In genomic region chr17:45782889-45783592, GRCh38 we compare ENCODE assay signal across 8 cellular contexts. TPM values are rescaled to one million over a fixed set of nuclear protein-coding genes. Genes with fewer than 3 reads are reported as not detected.
DNase-seq lines count a peak whose midpoint lies in the region; ATAC-seq and TF ChIP-seq lines count a peak whose summit lies in the region.

No MANE protein-coding gene starts in this region.

- H4K20me1 ChIP-seq in KMS-11 (ENCODE audit: insufficient read depth): no peaks in the 10 kb centered on the region

- H3K27me3 ChIP-seq in CD4-positive, alpha-beta memory T cell (ENCODE audit: insufficient read depth, low read length): peaks cover 4% of the 10 kb centered on the region
- H3K27me3 ChIP-seq in KMS-11 (ENCODE audit: insufficient read depth, low read depth): peaks cover 50% of the 10 kb centered on the region

- TF ChIP-seq CTCF in KMS-11 (conservative IDR thresholded peaks at IDR 0.05; ENCODE audit: low read depth, low read length) (peak; percentile 26; the same call in 1 of the 2 replicates), retinal pigment epithelial cell (conservative IDR thresholded peaks at IDR 0.05; ENCODE audit: low read depth, low read length) (peak; percentile 55)

- DNase-seq in CD4-positive, alpha-beta memory T cell: peak in 3 of 5 donors; percentile 17 to 25 (median 23)
- peak; percentile 89 for DNase-seq in activated CD8-positive, alpha-beta memory T cell treated with anti-CD3 and anti-CD28 coated beads, Interleukin-2, amount 50 U/mL, for 48 hours
- DNase-seq in head of caudate nucleus (peak in 36 of 42 donors; percentile 14 to 86 (median 61)), retinal pigment epithelial cell (ENCODE audit: low read depth) (no peak)
- no peak for DNase-seq in NK-92 treated with Interleukin-12 subunit alpha and Interleukin-12 subunit beta, amount 100 ng/mL, for 24 hours (lab: John Stamatoyannopoulos, UW)

- H3K27me3 Mint-ChIP-seq in CD4-positive, alpha-beta memory T cell: peaks cover 28 to 42% of the 10 kb centered on the region in 2 donors

- H3K9me3 Mint-ChIP-seq in CD4-positive, alpha-beta memory T cell: no peaks in the 10 kb centered on the region

- H3K4me3 ChIP-seq in CD4-positive, alpha-beta memory T cell (ENCODE audit: low read length in 2 of 2): no peak overlapping the region
- no peak overlapping the region for H3K4me3 ChIP-seq in KMS-11 (IDR thresholded peaks at IDR 0.05; ENCODE audit: insufficient read depth, low read depth, low read length)
- H3K4me3 ChIP-seq in retinal pigment epithelial cell (ENCODE audit: low read length): no peak overlapping the region

- peaks cover 1 to 4% (median 3%) of the 10 kb centered on the region in 4 donors for H3K4me1 Mint-ChIP-seq in CD4-positive, alpha-beta memory T cell

- no peak overlapping the region for H3K9ac ChIP-seq in KMS-11

- H3K27ac Mint-ChIP-seq in CD4-positive, alpha-beta memory T cell: no peak overlapping the region

- H3K4me2 ChIP-seq in KMS-11: peak overlapping the region; percentile 87

- peak overlapping the region; percentile 69 to 85 (median 80) for H3K4me3 Mint-ChIP-seq in CD4-positive, alpha-beta memory T cell

- CTCF ChIA-PET in CD4-positive, alpha-beta memory T cell (lab: Charles Lee; ENCODE audit: partially characterized antibody): interaction anchor here (1.3 to 2.2 kb wide), 3 partner anchors 11 to 41 kb away, joined by 4 to 5 read pairs (median 4); no protein-coding TSS in a partner anchor

- ATAC-seq in HG02759 (IDR thresholded peaks at IDR 0.05; ENCODE audit: unreplicated experiment) (no peak), GM18868 (IDR thresholded peaks at IDR 0.05; ENCODE audit: unreplicated experiment) (no peak)

- peak overlapping the region; percentile 69 for H2AFZ ChIP-seq in KMS-11 (ENCODE audit: low read depth)

- H3K4me1 ChIP-seq in CD4-positive, alpha-beta memory T cell (ENCODE audit: insufficient read depth, low read length): peaks cover 14% of the 10 kb centered on the region
- H3K4me1 ChIP-seq in KMS-11 (ENCODE audit: low read depth, poor library complexity, severe bottlenecking): no peaks in the 10 kb centered on the region

- H3K27ac ChIP-seq in CD4-positive, alpha-beta memory T cell (ENCODE audit: low read depth, low read length): no peak overlapping the region
- H3K27ac ChIP-seq in KMS-11: no peak overlapping the region

- POLR2A ChIA-PET in CD4-positive, alpha-beta memory T cell (lab: Charles Lee; ENCODE audit: partially characterized antibody): no interaction called here

- intact Hi-C loops in CD4-positive, alpha-beta memory T cell (cut with micrococcal nuclease): no loop called here
- intact Hi-C loops in head of caudate nucleus (cut with DNase I): no loop called here

- no peaks in the 10 kb centered on the region for H3K79me2 ChIP-seq in KMS-11 (ENCODE audit: insufficient read depth, low read depth)

- H3K9me3 ChIP-seq in CD4-positive, alpha-beta memory T cell (ENCODE audit: control insufficient read depth in 1 of 2, low read length in 2 of 2): no peaks in the 10 kb centered on the region

- H3K36me3 Mint-ChIP-seq in CD4-positive, alpha-beta memory T cell: no peaks in the 10 kb centered on the region

- H3K36me3 ChIP-seq in CD4-positive, alpha-beta memory T cell (ENCODE audit: insufficient read depth, low read length): no peaks in the 10 kb centered on the region
- H3K36me3 ChIP-seq in KMS-11 (ENCODE audit: insufficient read depth): no peaks in the 10 kb centered on the region

RNA-seq across cellular contexts. Expression of gene CRHR1, which starts 1.1 kb away (rescaled TPM):
- total RNA-seq in CD4-positive, alpha-beta memory T cell: not detected
- polyA plus RNA-seq in CD4-positive, alpha-beta memory T cell: not detected

Comparison
In these comparisons a context has a peak if more than half of its experiments do, and no peak if none do; other contexts are left out.
1. DNase-seq: peak in CD4-positive, alpha-beta memory T cell (3 of 5), activated CD8-positive, alpha-beta memory T cell treated with anti-CD3 and anti-CD28 coated beads, Interleukin-2, amount 50 U/mL, for 48 hours (single experiment) and head of caudate nucleus (36 of 42); none in retinal pigment epithelial cell (single experiment) and NK-92 treated with Interleukin-12 subunit alpha and Interleukin-12 subunit beta, amount 100 ng/mL, for 24 hours (single experiment).